ENCODE assay signal across 24 cellular contexts in the genomic region with DNA sequence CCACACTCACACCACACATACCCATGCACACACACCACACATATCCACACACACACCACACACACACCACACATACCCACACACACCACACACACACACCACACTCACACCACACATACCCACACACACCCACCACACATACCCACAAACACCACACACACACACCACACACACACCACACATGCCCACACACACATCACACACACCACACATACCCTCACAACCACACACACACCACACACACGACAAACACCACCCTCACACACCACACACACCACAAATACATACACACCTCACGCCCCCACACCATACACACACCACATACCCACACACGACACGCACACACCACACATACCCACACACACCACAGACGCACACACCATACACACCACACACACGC.
DNase-seq lines count a peak whose midpoint lies in the region; ATAC-seq, FAIRE-seq and TF ChIP-seq lines count a peak whose summit lies in the region.
"Had no signal": no experiment of that assay in that cellular context is flagged by ENCODE, and none has a peak within 500 bp of the region (broad histone marks: within the 10 kb centered on the region; RNA-seq: fewer than 3 reads in every experiment).

No MANE protein-coding gene starts in this region.

- H3K4me3 Mint-ChIP-seq in T-helper 17 cell, result no peak overlapping the region
- H3K4me3 Mint-ChIP-seq: CD8-positive, alpha-beta T cell had no signal

- no peak overlapping the region for H4K5ac ChIP-seq in IMR-90 (ENCODE audit: low read depth, low read length)

- H3K27ac ChIP-seq in A549, result peak overlapping the region in 1 of 2 experiments; percentile 57; a peak in 2 of 6 replicates
- no peak overlapping the region for H3K27ac ChIP-seq in IMR-90 (ENCODE audit: insufficient read depth, low read length)
- H3K27ac ChIP-seq in HepG2 (ENCODE audit: extremely low read length, insufficient read depth, low read length), result no peak overlapping the region
- no peak overlapping the region for H3K27ac ChIP-seq in trophoblast cell (ENCODE audit: low read depth, low read length)
- H3K27ac ChIP-seq: 22Rv1; BLaER1 treated with 17β-estradiol and CSF1 and Interleukin-3, amounts not matched to agents 10 nM and 100 nM; KMS-11; RWPE1 had no signal

- H2BK5ac ChIP-seq in IMR-90 (ENCODE audit: low read depth, low read length, poor library complexity, severe bottlenecking) (peak overlapping the region; percentile 96), trophoblast cell (ENCODE audit: low read depth, low read length, poor library complexity) (no peak overlapping the region)

- intact Hi-C loops in IMR-90 (cut with micrococcal nuclease) (no loop called here), HepG2 (cut with micrococcal nuclease; ENCODE audit: unreplicated experiment) (loop anchor here (5.0 to 10.0 kb wide), 2 partner anchors 547 to 760 kb away; a partner anchor contains a TSS)

- no peak overlapping the region for H3K18ac ChIP-seq in IMR-90 (ENCODE audit: low read depth, low read length)
- H3K18ac ChIP-seq in trophoblast cell (ENCODE audit: low read length), result no peak overlapping the region

- H3K56ac ChIP-seq in IMR-90 (ENCODE audit: extremely low read depth, insufficient read depth, low read length), result no peak overlapping the region

- CTCF ChIA-PET in A549 (lab: Yijun Ruan, JAX), result no interaction called here
- CTCF ChIA-PET in IMR-90 (lab: Yijun Ruan, JAX), result no interaction called here
- CTCF ChIA-PET in HepG2 (lab: Yijun Ruan, JAX; ENCODE audit: low intra/inter-chr PET ratio, low total read pairs), result no interaction called here

- H3K14ac ChIP-seq in IMR-90 (replicated peaks; ENCODE audit: low read depth, low read length) (no peak overlapping the region), trophoblast cell (ENCODE audit: low read length) (no peak overlapping the region)

- in situ Hi-C loops in IMR-90 (cut with MboI; ENCODE audit: low sequenced_read_pairs), result no loop called here
- in situ Hi-C loops in HepG2 (cut with HindIII; ENCODE audit: extremely low pct_ligation_motif_present, low pct_unique_long_range_greater_than_20kb), result no loop called here

- H2BK120ac ChIP-seq in IMR-90 (ENCODE audit: low read depth, low read length) (no peak overlapping the region), trophoblast cell (ENCODE audit: insufficient read depth, low read length, poor library complexity) (no peak overlapping the region)

- peaks cover 38% of the 10 kb centered on the region for H3K4me1 ChIP-seq in A549
- H3K4me1 ChIP-seq in IMR-90 (ENCODE audit: control insufficient read depth, insufficient read depth, low read length), result no peaks in the 10 kb centered on the region
- no peaks in the 10 kb centered on the region for H3K4me1 ChIP-seq in HepG2 (ENCODE audit: insufficient read depth, low read length)
- no peaks in the 10 kb centered on the region for H3K4me1 ChIP-seq in trophoblast cell (ENCODE audit: control insufficient read depth in 1 of 2, insufficient read depth in 2 of 2, low read length in 2 of 2)

- H2BK15ac ChIP-seq in IMR-90 (ENCODE audit: low read depth, low read length), result 0 out of 3 replicates have a peak overlapping the region, but pooled peaks have one; percentile 30

- no peak overlapping the region for H2BK20ac ChIP-seq in IMR-90 (ENCODE audit: low read depth, low read length)

- no peak overlapping the region for H3K4me2 ChIP-seq in A549
- no peak overlapping the region for H3K4me2 ChIP-seq in IMR-90 (ENCODE audit: low read depth, low read length)
- H3K4me2 ChIP-seq in HepG2 (ENCODE audit: low read depth, low read length), result no peak overlapping the region
- no peak overlapping the region for H3K4me2 ChIP-seq in trophoblast cell (ENCODE audit: low read length)
- H3K4me2 ChIP-seq: KMS-11 had no signal

- H2BK12ac ChIP-seq in trophoblast cell (ENCODE audit: low read length), result no peak overlapping the region

- no peaks in the 10 kb centered on the region for H3K27me3 ChIP-seq in IMR-90 (ENCODE audit: control insufficient read depth, insufficient read depth, low read length)
- no peaks in the 10 kb centered on the region for H3K27me3 ChIP-seq in HepG2 (ENCODE audit: control insufficient read depth in 1 of 2, insufficient read depth in 2 of 2, low read length in 2 of 2)
- no peaks in the 10 kb centered on the region for H3K27me3 ChIP-seq in trophoblast cell (ENCODE audit: insufficient read depth, low read length)
- H3K27me3 ChIP-seq: BLaER1 treated with 17β-estradiol and CSF1 and Interleukin-3, amounts not matched to agents 10 nM and 100 nM had no signal

- H3K36me3 ChIP-seq in IMR-90 (ENCODE audit: control insufficient read depth, insufficient read depth, low read length) (no peaks in the 10 kb centered on the region), HepG2 (replicated peaks in 1 of 2; ENCODE audit: control insufficient read depth in 1 of 2, insufficient read depth in 2 of 2, low read length in 2 of 2) (peaks cover 0 to 2% of the 10 kb centered on the region in 2 experiments; a peak in 3 of 5 replicates), trophoblast cell (ENCODE audit: control insufficient read depth in 1 of 2, insufficient read depth in 2 of 2, low read length in 2 of 2) (no peaks in the 10 kb centered on the region)
- H3K36me3 ChIP-seq: BLaER1 treated with 17β-estradiol and CSF1 and Interleukin-3, amounts not matched to agents 10 nM and 100 nM had no signal

- peaks cover 3% of the 10 kb centered on the region for H3K4me1 Mint-ChIP-seq in T-helper 17 cell

- H3K9me3 ChIP-seq in A549 (no peaks in the 10 kb centered on the region), IMR-90 (ENCODE audit: control insufficient read depth, insufficient read depth, low read length) (no peaks in the 10 kb centered on the region), HepG2 (ENCODE audit: low read length) (no peaks in the 10 kb centered on the region), trophoblast cell (ENCODE audit: insufficient read depth, low read depth, low read length) (peaks cover 4% of the 10 kb centered on the region), T-helper 17 cell (ENCODE audit: control insufficient read depth, low read length, poor library complexity, severe bottlenecking) (no peaks in the 10 kb centered on the region)
- H3K9me3 ChIP-seq: BLaER1 treated with 17β-estradiol and CSF1 and Interleukin-3, amounts not matched to agents 10 nM and 100 nM had no signal

- H4K20me1 ChIP-seq in IMR-90 (ENCODE audit: insufficient read depth, low read length) (no peaks in the 10 kb centered on the region), HepG2 (ENCODE audit: insufficient read depth, low read length) (no peaks in the 10 kb centered on the region)
- H4K20me1 ChIP-seq: BLaER1 treated with 17β-estradiol and CSF1 and Interleukin-3, amounts not matched to agents 10 nM and 100 nM had no signal

- H3K9me1 ChIP-seq in IMR-90 (ENCODE audit: insufficient read depth, low read length), result peaks cover 5% of the 10 kb centered on the region; the same call in 1 of the 2 replicates

- H3K4ac ChIP-seq in IMR-90 (ENCODE audit: low read depth, low read length) (no peak overlapping the region), trophoblast cell (ENCODE audit: low read depth, low read length) (no peak overlapping the region)

- BruUV-seq in IMR-90 (replicated peaks; lab: Mats Ljungman, UMichigan), result no TSS peak
- no TSS peak for BruUV-seq in HepG2 (replicated peaks; lab: Mats Ljungman, UMichigan)

- DNase-seq in A549 (ENCODE audit: low read depth in 1 of 2, low spot score in 1 of 2), result no peak
- no peak for DNase-seq in IMR-90
- no peak for DNase-seq in HepG2 (ENCODE audit: low spot score)
- DNase-seq in trophoblast cell, result no peak
- no peak for DNase-seq in T-helper 17 cell
- DNase-seq in activated CD4-positive, CD25-positive, alpha-beta regulatory T cell (lab: John Stamatoyannopoulos, UW), result no peak
- no peak for DNase-seq in kidney glomerular epithelial cell (lab: John Stamatoyannopoulos, UW)
- DNase-seq in NCI-H1930 (lab: John Stamatoyannopoulos, UW), result no peak
- DNase-seq: CD8-positive, alpha-beta T cell; H7; NCI-H1105; NCI-H146; NCI-H2029 treated with DMSO at 0.1 percent for 48 hours; NCI-H226; NCI-H510A treated with DMSO at 0.1 percent for 48 hours; NCI-H748 treated with DMSO at 0.1 percent for 48 hours; NK-92 treated with Interleukin-12 subunit alpha and Interleukin-12 subunit beta, amount 100 ng/mL, for 24 hours; SHP77 treated with DMSO at 0.1 percent for 48 hours had no signal

- TF ChIP-seq EP300 in A549 (IDR thresholded peaks at IDR 0.05), result no peak
- no peak for TF ChIP-seq EP300 in HepG2 (IDR thresholded peaks at IDR 0.05; ENCODE audit: low read depth in 2 of 2, low read length in 2 of 2)
- no peak for TF ChIP-seq EP300 in HepG2 (CRISPR knock-in tag; IDR thresholded peaks at IDR 0.05; ENCODE audit: borderline replicate concordance)

- no peaks in the 10 kb centered on the region for H3K36me3 Mint-ChIP-seq in T-helper 17 cell (ENCODE audit: low read depth)
- H3K36me3 Mint-ChIP-seq: CD8-positive, alpha-beta T cell had no signal

- dilution Hi-C loops in IMR-90 (cut with HindIII; ENCODE audit: low sequenced_read_pairs, unreplicated experiment), result no loop called here

- H2AK5ac ChIP-seq in IMR-90 (ENCODE audit: low read depth, low read length) (peak overlapping the region; percentile 67; the same call in 1 of the 2 replicates), trophoblast cell (ENCODE audit: low read length) (no peak overlapping the region)

- H3K4me3 ChIP-seq in A549 (no peak overlapping the region), IMR-90 (ENCODE audit: insufficient read depth, low read depth, low read length) (no peak overlapping the region), HepG2 (replicated peaks in 1 of 3; ENCODE audit: insufficient read depth in 1 of 3, low read depth in 2 of 3, low read length in 3 of 3) (no peak overlapping the region), trophoblast cell (ENCODE audit: low read depth, low read length) (peak overlapping the region; percentile 68)
- H3K4me3 ChIP-seq: BLaER1 treated with 17β-estradiol and CSF1 and Interleukin-3, amounts not matched to agents 10 nM and 100 nM had no signal

- H3K79me2 ChIP-seq in HepG2 (ENCODE audit: insufficient read depth, low read length), result no peaks in the 10 kb centered on the region
- H3K79me2 ChIP-seq in trophoblast cell (ENCODE audit: control insufficient read depth, insufficient read depth, low read length, poor library complexity), result no peaks in the 10 kb centered on the region

- TF ChIP-seq POLR2A in A549 (IDR thresholded peaks at IDR 0.05; ENCODE audit: low read length) (peak; percentile 29; the same call in 1 of the 2 replicates), IMR-90 (IDR thresholded peaks at IDR 0.05; ENCODE audit: low read depth, low read length) (no peak), HepG2 (IDR thresholded peaks at IDR 0.05; ENCODE audit: insufficient read depth in 1 of 2, low read depth in 2 of 2, low read length in 2 of 2) (no peak)

- POLR2A ChIA-PET in A549 (lab: Yijun Ruan, JAX), result no interaction called here
- POLR2A ChIA-PET in IMR-90 (lab: Charles Lee; ENCODE audit: unreplicated experiment), result no interaction called here
- POLR2A ChIA-PET in HepG2 (lab: Yijun Ruan, JAX), result no interaction called here

- H3K23ac ChIP-seq in IMR-90 (ENCODE audit: low read depth, low read length) (no peak overlapping the region), trophoblast cell (ENCODE audit: low read length) (peak overlapping the region; percentile 100)

- H3K79me1 ChIP-seq in IMR-90 (ENCODE audit: low read depth in 1 of 2, low read length in 2 of 2) (no peaks in the 10 kb centered on the region), trophoblast cell (ENCODE audit: low read length) (no peaks in the 10 kb centered on the region)

- TF ChIP-seq RAD21 in A549 (conservative IDR thresholded peaks at IDR 0.05 in 1 of 2, IDR thresholded peaks at IDR 0.05 in 1 of 2) (no peak), IMR-90 (IDR thresholded peaks at IDR 0.05; ENCODE audit: low read length) (no peak), HepG2 (CRISPR knock-in tag; IDR thresholded peaks at IDR 0.05) (no peak)

- no peak for TF ChIP-seq CTCF in A549 (IDR thresholded peaks at IDR 0.05)
- no peak for TF ChIP-seq CTCF in IMR-90 (conservative IDR thresholded peaks at IDR 0.05; ENCODE audit: low read depth, low read length)
- no peak for TF ChIP-seq CTCF in HepG2 (CRISPR knock-in tag; IDR thresholded peaks at IDR 0.05)

- H2AK9ac ChIP-seq in IMR-90 (replicated peaks; ENCODE audit: low read depth, low read length, poor library complexity), result peak overlapping the region; percentile 55

- H3K9ac ChIP-seq in IMR-90 (ENCODE audit: low read depth, low read length), result no peak overlapping the region
- H3K9ac ChIP-seq in HepG2 (ENCODE audit: insufficient read depth, low read depth, low read length), result no peak overlapping the region
- H3K9ac ChIP-seq in trophoblast cell (ENCODE audit: low read length), result no peak overlapping the region
- H3K9ac ChIP-seq: BLaER1 treated with 17β-estradiol and CSF1 and Interleukin-3, amounts not matched to agents 10 nM and 100 nM; KMS-11 had no signal

- H4K91ac ChIP-seq in IMR-90 (ENCODE audit: insufficient read depth, low read depth, low read length) (no peak overlapping the region), trophoblast cell (ENCODE audit: low read depth, low read length) (no peak overlapping the region)

- no peak overlapping the region for H4K8ac ChIP-seq in IMR-90 (ENCODE audit: low read depth in 2 of 2, low read length in 2 of 2)
- no peak overlapping the region for H4K8ac ChIP-seq in trophoblast cell (ENCODE audit: low read depth, low read length)

- H4K12ac ChIP-seq in trophoblast cell (ENCODE audit: low read depth, low read length), result no peak overlapping the region

- no peak for ATAC-seq in A549
- no peak for ATAC-seq in IMR-90 (ENCODE audit: low read depth)
- ATAC-seq in HepG2, result no peak
- ATAC-seq in T-helper 17 cell, result no peak
- ATAC-seq: CD8-positive, alpha-beta T cell; SK-N-SH treated with all-trans-retinoic acid at 6 μM for 48 hours had no signal

- FAIRE-seq in A549 (lab: Jason Lieb, UNC) (no peak), HepG2 (lab: Jason Lieb, UNC) (peak; percentile 66)
- FAIRE-seq: GM19239 had no signal

- H2AFZ ChIP-seq in IMR-90 (replicated peaks; ENCODE audit: low read length, poor library complexity), result peak overlapping the region; percentile 51
- H2AFZ ChIP-seq in HepG2 (ENCODE audit: low read length), result no peak overlapping the region
- H2AFZ ChIP-seq in trophoblast cell (ENCODE audit: insufficient read depth, low read length, poor library complexity), result no peak overlapping the region

- no peak overlapping the region for H3K27ac Mint-ChIP-seq in T-helper 17 cell
- H3K27ac Mint-ChIP-seq: CD8-positive, alpha-beta T cell had no signal

- WGBS in A549 (ENCODE audit: missing lambda C conversion rate), result 89% methylated on average over 6 of the region's 6 CpGs
- 83 to 100% methylated on average over 1 to 3 of the region's 6 CpGs for WGBS in IMR-90 (ENCODE audit: extremely low coverage in 2 of 2, insufficient read length in 1 of 2), 2 experiments
- 96% methylated on average over 6 of the region's 6 CpGs for WGBS in HepG2 (ENCODE audit: low lambda C conversion rate)
- WGBS in trophoblast cell (ENCODE audit: extremely low coverage, insufficient coverage, insufficient read length), result 100% methylated on average over 5 of the region's 6 CpGs

- peaks cover 6% of the 10 kb centered on the region for H3K27me3 Mint-ChIP-seq in T-helper 17 cell
